ENCODE assay signal across 31 cellular contexts in genomic region chr18:54183390-54183789, GRCh38.
"Had no signal": no experiment of that assay in that cellular context is flagged by ENCODE, and none has a peak within 500 bp of the region (broad histone marks: within the 10 kb centered on the region; RNA-seq: fewer than 3 reads in every experiment).

No MANE protein-coding gene starts in this region.

- H3K9me3 ChIP-seq: ascending aorta had no signal

- H3K27me3 Mint-ChIP-seq: activated B cell treated with CpG ODN at 0.5 μM for 24 hours; activated CD8-positive, alpha-beta T cell treated with anti-CD3 and anti-CD28 coated beads for 36 hours; activated naive CD4-positive, alpha-beta T cell treated with anti-CD3 and anti-CD28 coated beads, Interleukin-2, amount 50 U/mL, for 24 hours; activated naive CD8-positive, alpha-beta T cell treated with anti-CD3 and anti-CD28 coated beads, Interleukin-2, amount 10 ng/mL, durations not matched to agents 7 days and 5 days; central memory CD8-positive, alpha-beta T cell had no signal

- H3K27me3 ChIP-seq: ascending aorta, cardiac muscle cell had no signal

- FAIRE-seq: RCC 7860 had no signal

- H3K4me3 ChIP-seq: ascending aorta, cardiac muscle cell, PC-9 had no signal

- H3K27ac Mint-ChIP-seq: activated CD8-positive, alpha-beta T cell treated with anti-CD3 and anti-CD28 coated beads for 36 hours; activated naive CD4-positive, alpha-beta T cell treated with anti-CD3 and anti-CD28 coated beads, Interleukin-2, amount 50 U/mL, for 24 hours; activated naive CD8-positive, alpha-beta T cell treated with anti-CD3 and anti-CD28 coated beads, Interleukin-2, amount 10 ng/mL, durations not matched to agents 7 days and 5 days; activated T-cell treated with anti-CD3 and anti-CD28 coated beads, Interleukin-2, amount 50 U/mL, for 72 hours; activated T-helper 2 cell treated with anti-CD3 and anti-CD28 coated beads, Interferon-gamma antibody, Interleukin-2, Interleukin-4, amounts not matched to agents 10 μg/mL and 5 μg/mL and 100 μg/mL, durations not matched to agents 14 hours and 24 hours and 36 hours had no signal

- H3K9me3 Mint-ChIP-seq: activated B cell treated with CpG ODN at 0.5 μM for 24 hours; activated CD8-positive, alpha-beta T cell treated with anti-CD3 and anti-CD28 coated beads for 36 hours; activated naive CD4-positive, alpha-beta T cell treated with anti-CD3 and anti-CD28 coated beads, Interleukin-2, amount 50 U/mL, for 24 hours; activated naive CD8-positive, alpha-beta T cell treated with anti-CD3 and anti-CD28 coated beads, Interleukin-2, amount 10 ng/mL, durations not matched to agents 7 days and 5 days; activated T-cell treated with anti-CD3 and anti-CD28 coated beads, Interleukin-2, amount 50 U/mL, for 72 hours; activated T-helper 2 cell treated with anti-CD3 and anti-CD28 coated beads, Interferon-gamma antibody, Interleukin-2, Interleukin-4, amounts not matched to agents 10 μg/mL and 5 μg/mL and 100 μg/mL, durations not matched to agents 14 hours and 24 hours and 36 hours; central memory CD8-positive, alpha-beta T cell had no signal

- DNase-seq: activated B cell treated with CpG ODN at 0.5 μM for 24 hours; activated CD4-positive, alpha-beta T cell treated with anti-CD3 and anti-CD28 coated beads for 48 hours; activated CD4-positive, CD25-positive, alpha-beta regulatory T cell treated with anti-CD3 and anti-CD28 coated beads, Interleukin-2, amount 50 U/mL, for 72 hours; activated CD8-positive, alpha-beta T cell treated with anti-CD3 and anti-CD28 coated beads for 36 hours; activated gamma-delta T cell; activated naive CD4-positive, alpha-beta T cell treated with Interleukin-2 at 50 U/mL for 16 hours; activated naive CD8-positive, alpha-beta T cell treated with anti-CD3 and anti-CD28 coated beads, Interleukin-2, amount 10 ng/mL, durations not matched to agents 7 days and 5 days; activated T-cell treated with anti-CD3 and anti-CD28 coated beads, Interleukin-2, amount 50 U/mL, for 1 hour; activated T-cell treated with anti-CD3 and anti-CD28 coated beads, Interleukin-2, amount 50 U/mL, for 72 hours; amygdala; NCI-H1092 treated with DMSO at 0.1 percent for 48 hours; NCI-H1417; NCI-H146; NCI-H187 treated with DMSO at 0.1 percent for 48 hours; NCI-H2081 treated with DMSO at 0.1 percent for 48 hours; NCI-H226; NCI-H446 treated with DMSO at 0.1 percent for 48 hours; NCI-H524; PC-9; SW 1271; T-helper 2 cell; T-helper 9 cell had no signal

- H3K27ac ChIP-seq: ascending aorta, cardiac muscle cell, PC-9, RWPE1, VCaP had no signal

- H2AFZ ChIP-seq: PC-9 had no signal

- H3K4me3 Mint-ChIP-seq: activated B cell treated with CpG ODN at 0.5 μM for 24 hours; activated CD8-positive, alpha-beta T cell treated with anti-CD3 and anti-CD28 coated beads for 36 hours; activated naive CD4-positive, alpha-beta T cell treated with anti-CD3 and anti-CD28 coated beads, Interleukin-2, amount 50 U/mL, for 24 hours; activated naive CD8-positive, alpha-beta T cell treated with anti-CD3 and anti-CD28 coated beads, Interleukin-2, amount 10 ng/mL, durations not matched to agents 7 days and 5 days; activated T-cell treated with anti-CD3 and anti-CD28 coated beads, Interleukin-2, amount 50 U/mL, for 72 hours; central memory CD8-positive, alpha-beta T cell had no signal

- ATAC-seq: activated CD8-positive, alpha-beta T cell treated with anti-CD3 and anti-CD28 coated beads for 36 hours; Right ventricle myocardium inferior had no signal

- H3K4me1 Mint-ChIP-seq: activated B cell treated with CpG ODN at 0.5 μM for 24 hours; central memory CD8-positive, alpha-beta T cell had no signal

- H3K4me2 ChIP-seq: PC-9 had no signal

- H3K4me1 ChIP-seq: ascending aorta had no signal
